Comparison of ENCODE assay signal across 8 cellular contexts in the genomic region with DNA sequence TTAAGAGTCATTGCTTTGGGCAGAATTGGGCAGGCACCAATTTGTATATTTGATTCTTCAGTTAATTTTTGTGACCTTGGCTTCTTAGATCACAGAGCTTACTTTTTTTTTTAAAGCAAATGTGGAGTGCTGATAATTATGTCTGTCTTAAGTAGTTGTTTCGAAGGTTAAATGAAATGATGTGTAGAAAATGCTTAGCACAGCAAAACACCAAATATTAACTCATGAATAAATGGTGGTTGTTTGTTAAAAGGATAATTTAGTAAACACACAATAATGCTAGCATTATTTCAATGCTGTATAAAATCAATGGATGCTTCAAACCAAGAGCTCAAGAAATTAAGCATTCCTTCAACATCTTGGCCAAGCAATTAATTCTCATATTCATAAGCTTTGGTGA.
"Had no signal": no experiment of that assay in that cellular context is flagged by ENCODE, and none has a peak within 500 bp of the region (broad histone marks: within the 10 kb centered on the region; RNA-seq: fewer than 3 reads in every experiment).

No MANE protein-coding gene starts in this region.

- H2AFZ ChIP-seq: GM23248 had no signal

- H3K4me2 ChIP-seq: KMS-11 had no signal

- H3K4me3 ChIP-seq: GM23248 had no signal

- H3K9ac ChIP-seq: GM23248, KMS-11 had no signal

- FAIRE-seq: H54, HTR-8/SVneo had no signal

- H3K27ac ChIP-seq: GM23248, KMS-11 had no signal

- DNase-seq: GM23248, GOT3, H9, HCEC 1CT, KBM-7 had no signal
